In genomic region chr6:100216760-100217159, GRCh38 we compare ENCODE assay signal across 35 cellular contexts.
"Had no signal": no experiment of that assay in that cellular context is flagged by ENCODE, and none has a peak within 500 bp of the region (broad histone marks: within the 10 kb centered on the region; RNA-seq: fewer than 3 reads in every experiment).

No MANE protein-coding gene starts in this region.

- DNase-seq: activated B cell treated with CpG ODN at 0.5 μM for 24 hours; activated CD4-positive, alpha-beta memory T cell treated with anti-CD3 and anti-CD28 coated beads for 36 hours; activated CD4-positive, alpha-beta T cell treated with anti-CD3 and anti-CD28 coated beads for 48 hours; activated CD4-positive, alpha-beta T cell treated with anti-CD3 and anti-CD28 coated beads, Interleukin-2, amount 50 U/mL, for 1 hour; activated CD8-positive, alpha-beta memory T cell treated with anti-CD3 and anti-CD28 coated beads, Interleukin-2, amount 10 ng/mL, durations not matched to agents 7 days and 5 days; activated CD8-positive, alpha-beta memory T cell treated with anti-CD3 and anti-CD28 coated beads, Interleukin-2, amount 50 U/mL, for 4 hours; activated CD8-positive, alpha-beta T cell treated with anti-CD3 and anti-CD28 coated beads, Interleukin-2, amount 10 ng/mL, durations not matched to agents 7 days and 5 days; activated effector memory CD4-positive, alpha-beta T cell treated with anti-CD3 and anti-CD28 coated beads, Interleukin-2, amount 50 U/mL, for 16 hours; activated naive CD4-positive, alpha-beta T cell; activated naive CD4-positive, alpha-beta T cell treated with anti-CD3 and anti-CD28 coated beads, Interleukin-2, amount 10 ng/mL, durations not matched to agents 7 days and 5 days; activated naive CD8-positive, alpha-beta T cell treated with anti-CD3 and anti-CD28 coated beads, Interleukin-2, amount 10 ng/mL, durations not matched to agents 7 days and 5 days; activated T-cell treated with anti-CD3 and anti-CD28 coated beads, Interleukin-2, amount 50 U/mL, for 1 hour; activated T-cell treated with anti-CD3 and anti-CD28 coated beads, Interleukin-2, amount 50 U/mL, for 48 hours; central memory CD4-positive, alpha-beta T cell; cerebellar nuclear complex; colonic mucosa; effector CD8-positive, alpha-beta T cell; esophagus squamous epithelium; gastrocnemius medialis; glutamatergic neuron; heart left ventricle; T-cell; T1000; WERI-Rb-1 had no signal

- H3K9me3 Mint-ChIP-seq: activated B cell treated with CpG ODN at 0.5 μM for 24 hours; activated CD4-positive, alpha-beta memory T cell treated with anti-CD3 and anti-CD28 coated beads for 36 hours; activated naive CD4-positive, alpha-beta T cell treated with anti-CD3 and anti-CD28 coated beads, Interleukin-2, amount 10 ng/mL, durations not matched to agents 7 days and 5 days; activated naive CD8-positive, alpha-beta T cell treated with anti-CD3 and anti-CD28 coated beads, Interleukin-2, amount 10 ng/mL, durations not matched to agents 7 days and 5 days; activated T-helper 1 cell treated with anti-CD3 and anti-CD28 coated beads, Interleukin-12 subunit alpha, Interleukin-12 subunit beta, Interleukin-2, Interleukin-4 antibody, amounts not matched to agents 30 ng/mL and 10 ng/mL and 1 ng/mL, durations not matched to agents 14 hours and 24 hours and 36 hours; activated T-helper 2 cell treated with anti-CD3 and anti-CD28 coated beads, Interferon-gamma antibody, Interleukin-2, Interleukin-4, amounts not matched to agents 10 μg/mL and 5 μg/mL and 100 μg/mL, durations not matched to agents 14 hours and 24 hours and 36 hours; T-cell; T-helper 1 cell treated with Interleukin-12 subunit alpha and Interleukin-12 subunit beta and Interleukin-4 antibody, amounts not matched to agents 30 μg/mL and 1 μg/mL, for 36 hours; T-helper 2 cell treated with Interferon-gamma antibody and Interleukin-4, amounts not matched to agents 5 μg/mL and 100 μg/mL, for 36 hours had no signal

- H3K27me3 Mint-ChIP-seq: activated CD4-positive, alpha-beta memory T cell treated with anti-CD3 and anti-CD28 coated beads for 36 hours; activated naive CD4-positive, alpha-beta T cell treated with anti-CD3 and anti-CD28 coated beads, Interleukin-2, amount 10 ng/mL, durations not matched to agents 7 days and 5 days; activated naive CD8-positive, alpha-beta T cell treated with anti-CD3 and anti-CD28 coated beads, Interleukin-2, amount 10 ng/mL, durations not matched to agents 7 days and 5 days; brain; T-cell had no signal

- H3K27ac Mint-ChIP-seq: activated B cell treated with CpG ODN at 0.5 μM for 24 hours; activated CD4-positive, alpha-beta memory T cell treated with anti-CD3 and anti-CD28 coated beads for 36 hours; activated CD8-positive, alpha-beta memory T cell treated with anti-CD3 and anti-CD28 coated beads, Interleukin-2, amount 10 ng/mL, durations not matched to agents 7 days and 5 days; activated CD8-positive, alpha-beta T cell treated with anti-CD3 and anti-CD28 coated beads, Interleukin-2, amount 10 ng/mL, durations not matched to agents 7 days and 5 days; activated naive CD4-positive, alpha-beta T cell treated with anti-CD3 and anti-CD28 coated beads, Interleukin-2, amount 10 ng/mL, durations not matched to agents 7 days and 5 days; activated naive CD4-positive, alpha-beta T cell treated with anti-CD3 and anti-CD28 coated beads, Interleukin-2, amount 50 U/mL, for 72 hours; activated naive CD8-positive, alpha-beta T cell treated with anti-CD3 and anti-CD28 coated beads, Interleukin-2, amount 10 ng/mL, durations not matched to agents 7 days and 5 days; activated T-helper 1 cell treated with anti-CD3 and anti-CD28 coated beads, Interleukin-12 subunit alpha, Interleukin-12 subunit beta, Interleukin-2, Interleukin-4 antibody, amounts not matched to agents 30 ng/mL and 10 ng/mL and 1 ng/mL, durations not matched to agents 14 hours and 24 hours and 36 hours; activated T-helper 2 cell treated with anti-CD3 and anti-CD28 coated beads, Interferon-gamma antibody, Interleukin-2, Interleukin-4, amounts not matched to agents 10 μg/mL and 5 μg/mL and 100 μg/mL, durations not matched to agents 14 hours and 24 hours and 36 hours; brain; T-cell; T-helper 1 cell treated with Interleukin-12 subunit alpha and Interleukin-12 subunit beta and Interleukin-4 antibody, amounts not matched to agents 30 μg/mL and 1 μg/mL, for 36 hours; T-helper 2 cell treated with Interferon-gamma antibody and Interleukin-4, amounts not matched to agents 5 μg/mL and 100 μg/mL, for 36 hours had no signal

- H3K4me1 ChIP-seq: ascending aorta, breast epithelium, colonic mucosa, esophagus squamous epithelium, gastrocnemius medialis, heart left ventricle had no signal

- H3K4me1 Mint-ChIP-seq: activated B cell treated with CpG ODN at 0.5 μM for 24 hours; activated CD8-positive, alpha-beta memory T cell treated with anti-CD3 and anti-CD28 coated beads, Interleukin-2, amount 10 ng/mL, durations not matched to agents 7 days and 5 days; activated naive CD4-positive, alpha-beta T cell treated with anti-CD3 and anti-CD28 coated beads, Interleukin-2, amount 10 ng/mL, durations not matched to agents 7 days and 5 days; activated naive CD8-positive, alpha-beta T cell treated with anti-CD3 and anti-CD28 coated beads, Interleukin-2, amount 10 ng/mL, durations not matched to agents 7 days and 5 days; brain; T-cell had no signal

- H3K4me3 ChIP-seq: ascending aorta, breast epithelium, cardiac muscle cell, colonic mucosa, esophagus squamous epithelium, gastrocnemius medialis, heart left ventricle had no signal

- H3K36me3 Mint-ChIP-seq: activated CD4-positive, alpha-beta memory T cell treated with anti-CD3 and anti-CD28 coated beads for 36 hours; activated CD8-positive, alpha-beta memory T cell treated with anti-CD3 and anti-CD28 coated beads, Interleukin-2, amount 10 ng/mL, durations not matched to agents 7 days and 5 days; activated naive CD4-positive, alpha-beta T cell treated with anti-CD3 and anti-CD28 coated beads, Interleukin-2, amount 10 ng/mL, durations not matched to agents 7 days and 5 days; activated naive CD4-positive, alpha-beta T cell treated with anti-CD3 and anti-CD28 coated beads, Interleukin-2, amount 50 U/mL, for 72 hours; activated naive CD8-positive, alpha-beta T cell treated with anti-CD3 and anti-CD28 coated beads, Interleukin-2, amount 10 ng/mL, durations not matched to agents 7 days and 5 days; brain; T-cell had no signal

- H3K9me3 ChIP-seq: ascending aorta, breast epithelium, colonic mucosa, esophagus squamous epithelium, gastrocnemius medialis, heart left ventricle had no signal

- H3K4me3 Mint-ChIP-seq: activated B cell treated with CpG ODN at 0.5 μM for 24 hours; activated CD4-positive, alpha-beta memory T cell treated with anti-CD3 and anti-CD28 coated beads for 36 hours; activated CD8-positive, alpha-beta memory T cell treated with anti-CD3 and anti-CD28 coated beads, Interleukin-2, amount 10 ng/mL, durations not matched to agents 7 days and 5 days; activated CD8-positive, alpha-beta T cell treated with anti-CD3 and anti-CD28 coated beads, Interleukin-2, amount 10 ng/mL, durations not matched to agents 7 days and 5 days; activated naive CD4-positive, alpha-beta T cell treated with anti-CD3 and anti-CD28 coated beads, Interleukin-2, amount 10 ng/mL, durations not matched to agents 7 days and 5 days; activated naive CD8-positive, alpha-beta T cell treated with anti-CD3 and anti-CD28 coated beads, Interleukin-2, amount 10 ng/mL, durations not matched to agents 7 days and 5 days; activated T-helper 1 cell treated with anti-CD3 and anti-CD28 coated beads, Interleukin-12 subunit alpha, Interleukin-12 subunit beta, Interleukin-2, Interleukin-4 antibody, amounts not matched to agents 30 ng/mL and 10 ng/mL and 1 ng/mL, durations not matched to agents 14 hours and 24 hours and 36 hours; brain; T-cell; T-helper 1 cell treated with Interleukin-12 subunit alpha and Interleukin-12 subunit beta and Interleukin-4 antibody, amounts not matched to agents 30 μg/mL and 1 μg/mL, for 36 hours; T-helper 2 cell treated with Interferon-gamma antibody and Interleukin-4, amounts not matched to agents 5 μg/mL and 100 μg/mL, for 36 hours had no signal

- H3K36me3 ChIP-seq: ascending aorta, breast epithelium, cardiac muscle cell, colonic mucosa, esophagus squamous epithelium, gastrocnemius medialis, heart left ventricle, WERI-Rb-1 had no signal

- FAIRE-seq: endometrium, endothelial cell of umbilical vein had no signal

- H3K27me3 ChIP-seq: ascending aorta, breast epithelium, cardiac muscle cell, colonic mucosa, esophagus squamous epithelium, gastrocnemius medialis, heart left ventricle had no signal
